In genomic region chr5:42950091-42950465, GRCh38 we compare ENCODE assay signal across 8 cellular contexts.
DNase-seq lines count a peak whose midpoint lies in the region; ATAC-seq and TF ChIP-seq lines count a peak whose summit lies in the region.

No MANE protein-coding gene starts in this region.

- H3K4me1 ChIP-seq in heart right ventricle = peaks cover 0 to 52% (median 28%) of the 10 kb centered on the region in 9 donors
- peaks cover 32% of the 10 kb centered on the region for H3K4me1 ChIP-seq in lower lobe of right lung
- H3K4me1 ChIP-seq in urinary bladder (ENCODE audit: insufficient read depth) = no peaks in the 10 kb centered on the region

- DNase-seq in heart right ventricle = no peak
- no peak for DNase-seq in Right ventricle myocardium superior
- DNase-seq in activated naive CD4-positive, alpha-beta T cell treated with anti-CD3 and anti-CD28 coated beads, Interleukin-2, amount 50 U/mL, for 72 hours (ENCODE audit: low spot score in 2 of 2) = no peak
- no peak for DNase-seq in lower lobe of right lung
- no peak for DNase-seq in MV-4-11 (lab: John Stamatoyannopoulos, UW)

- no peak for ATAC-seq in heart right ventricle
- no peak for ATAC-seq in Right ventricle myocardium superior (ENCODE audit: poor library complexity)
- no peak for ATAC-seq in activated naive CD4-positive, alpha-beta T cell treated with anti-CD3 and anti-CD28 coated beads, Interleukin-2, amount 50 U/mL, for 72 hours
- ATAC-seq in lower lobe of right lung = no peak
- no peak for ATAC-seq in GM21529 (IDR thresholded peaks at IDR 0.05; ENCODE audit: unreplicated experiment)
- no peak for ATAC-seq in GM19035 (IDR thresholded peaks at IDR 0.05; ENCODE audit: unreplicated experiment)

- H3K9me3 ChIP-seq in heart right ventricle = peaks cover 0 to 28% (median 10%) of the 10 kb centered on the region in 11 donors
- H3K9me3 ChIP-seq in lower lobe of right lung = peaks cover 7% of the 10 kb centered on the region

- peaks cover 12 to 17% of the 10 kb centered on the region in 2 donors for H3K36me3 Mint-ChIP-seq in activated naive CD4-positive, alpha-beta T cell treated with anti-CD3 and anti-CD28 coated beads, Interleukin-2, amount 50 U/mL, for 72 hours

- peak overlapping the region; percentile 2 to 74 (median 60) for H3K4me3 ChIP-seq in heart right ventricle
- peak overlapping the region; percentile 56 for H3K4me3 ChIP-seq in lower lobe of right lung
- H3K4me3 ChIP-seq in urinary bladder (ENCODE audit: low read depth, low read length) = peak overlapping the region; percentile 54

- H3K36me3 ChIP-seq in heart right ventricle (no peaks in the 10 kb centered on the region), lower lobe of right lung (no peaks in the 10 kb centered on the region), urinary bladder (ENCODE audit: insufficient read depth) (no peaks in the 10 kb centered on the region)

- WGBS in heart right ventricle, 2 donors = 16 to 23% methylated on average over 7 of the region's 7 CpGs
- 23% methylated on average over 7 of the region's 7 CpGs for WGBS in urinary bladder

- intact Hi-C loops in heart right ventricle (cut with DNase I) = loop anchor here in 8 of 10 donors (1.0 to 5.0 kb wide), 6 partner anchors 38 to 117 kb away; partner anchors contain the start of gene ANXA2R (in 5 of the 8)
- intact Hi-C loops in Right ventricle myocardium superior (cut with DNase I) = loop anchor here (5.0 kb wide), 1 partner anchor 42 kb away; no protein-coding TSS in a partner anchor
- intact Hi-C loops in lower lobe of right lung (cut with DNase I) = loop anchor here (5.0 kb wide), 1 partner anchor 42 kb away; no protein-coding TSS in a partner anchor

- H3K27ac Mint-ChIP-seq in activated naive CD4-positive, alpha-beta T cell treated with anti-CD3 and anti-CD28 coated beads, Interleukin-2, amount 50 U/mL, for 72 hours = peak overlapping the region; percentile 94 to 97

- H3K27ac ChIP-seq in heart right ventricle (peak overlapping the region; percentile 78 to 99 (median 94)), lower lobe of right lung (peak overlapping the region; percentile 94), urinary bladder (ENCODE audit: low read depth) (no peak overlapping the region)

- H3K9me3 Mint-ChIP-seq in activated naive CD4-positive, alpha-beta T cell treated with anti-CD3 and anti-CD28 coated beads, Interleukin-2, amount 50 U/mL, for 72 hours = peaks cover 9% of the 10 kb centered on the region in 2 donors

- H3K27me3 ChIP-seq in heart right ventricle = peaks cover 12 to 100% (median 89%) of the 10 kb centered on the region in 7 donors
- peaks cover 92% of the 10 kb centered on the region for H3K27me3 ChIP-seq in lower lobe of right lung (ENCODE audit: low read depth)

- TF ChIP-seq CTCF in heart right ventricle (IDR thresholded peaks at IDR 0.05) (no peak), lower lobe of right lung (IDR thresholded peaks at IDR 0.05) (no peak)
